In the genomic region with DNA sequence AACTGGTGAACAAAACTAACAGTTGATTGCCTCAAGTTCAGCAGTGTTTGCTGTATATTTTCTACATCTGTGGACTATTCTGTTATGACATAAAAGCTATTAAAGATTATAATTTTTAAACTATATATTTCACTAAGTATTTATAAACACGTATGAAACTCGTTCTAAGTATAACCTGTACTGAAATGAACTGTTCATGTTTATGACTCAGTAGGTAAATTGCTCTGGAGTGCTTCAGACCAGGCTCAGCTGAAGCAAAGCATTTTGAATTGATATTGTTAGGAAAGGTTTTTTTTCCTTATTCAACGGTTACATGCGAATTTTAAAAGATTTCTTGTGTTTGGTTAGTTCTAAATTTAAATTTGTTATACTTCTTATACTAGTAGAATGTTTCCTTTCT, we compare ENCODE assay signal across 26 cellular contexts.
DNase-seq lines count a peak whose midpoint lies in the region; ATAC-seq, FAIRE-seq and TF ChIP-seq lines count a peak whose summit lies in the region.
"Had no signal": no experiment of that assay in that cellular context is flagged by ENCODE, and none has a peak within 500 bp of the region (broad histone marks: within the 10 kb centered on the region; RNA-seq: fewer than 3 reads in every experiment).

No MANE protein-coding gene starts in this region.

- TF ChIP-seq CTCF in IMR-90 (conservative IDR thresholded peaks at IDR 0.05; ENCODE audit: low read depth, low read length) (no peak), foreskin keratinocyte (conservative IDR thresholded peaks at IDR 0.05) (no peak), psoas muscle (IDR thresholded peaks at IDR 0.05) (no peak), tibial nerve (IDR thresholded peaks at IDR 0.05) (no peak)

- no peak overlapping the region for H3K56ac ChIP-seq in IMR-90 (ENCODE audit: extremely low read depth, insufficient read depth, low read length)

- no TSS peak for BruUV-seq in IMR-90 (replicated peaks; lab: Mats Ljungman, UMichigan)

- H2AFZ ChIP-seq in IMR-90 (replicated peaks; ENCODE audit: low read length, poor library complexity): no peak overlapping the region

- no peak for TF ChIP-seq EP300 in tibial nerve (IDR thresholded peaks at IDR 0.05)

- ATAC-seq in IMR-90 (ENCODE audit: low read depth): no peak
- ATAC-seq in foreskin keratinocyte: no peak
- ATAC-seq in psoas muscle: peak in 3 of 4 donors; percentile 77 to 85 (median 85)
- ATAC-seq in GM19452 (IDR thresholded peaks at IDR 0.05; ENCODE audit: unreplicated experiment): no peak

- no peak overlapping the region for H3K18ac ChIP-seq in IMR-90 (ENCODE audit: low read depth, low read length)

- no peak overlapping the region for H2BK15ac ChIP-seq in IMR-90 (ENCODE audit: low read depth, low read length)

- no peak for FAIRE-seq in frontal cortex (lab: Jason Lieb, UNC)
- FAIRE-seq: urothelium cell line had no signal

- DNase-seq in ELR (ENCODE audit: low read depth) (peak; percentile 6), IMR-90 (peak; percentile 9), foreskin keratinocyte (peak in 1 of 2 donors; percentile 50), psoas muscle (no peak), H7 (no peak), frontal cortex (ENCODE audit: low spot score in 2 of 2) (no peak), tibial nerve (ENCODE audit: low spot score in 2 of 2) (no peak)
- DNase-seq: activated CD4-positive, alpha-beta T cell treated with anti-CD3 and anti-CD28 coated beads, Interleukin-2, amount 50 U/mL, for 1 hour; activated CD4-positive, CD25-positive, alpha-beta regulatory T cell; activated gamma-delta T cell; activated naive CD8-positive, alpha-beta T cell treated with anti-CD3 and anti-CD28 coated beads for 36 hours; activated T-cell treated with anti-CD3 and anti-CD28 coated beads, Interleukin-2, amount 50 U/mL, for 1 hour; AML-193; aorta; CD4-positive, CD25-positive, alpha-beta regulatory T cell; DMS79 treated with DMSO at 0.1 percent for 48 hours; HCEC 1CT; islet precursor cell; naive B cell; NCI-H146; NCI-H446 treated with DMSO at 0.1 percent for 48 hours; stimulated activated naive CD4-positive, alpha-beta T cell had no signal

- WGBS in IMR-90 (ENCODE audit: extremely low coverage in 2 of 2, insufficient read length in 1 of 2), 2 experiments: no CpG with 5 or more reads among the region's 4 CpGs
- WGBS in psoas muscle, 3 donors: 57 to 70% (median 59%) methylated on average over 4 of the region's 4 CpGs
- 67 to 68% methylated on average over 4 of the region's 4 CpGs for WGBS in tibial nerve, 2 donors

- no peak for TF ChIP-seq POLR2A in IMR-90 (IDR thresholded peaks at IDR 0.05; ENCODE audit: low read depth, low read length)
- no peak for TF ChIP-seq POLR2A in tibial nerve (IDR thresholded peaks at IDR 0.05)

- intact Hi-C loops in IMR-90 (cut with micrococcal nuclease): no loop called here
- intact Hi-C loops in psoas muscle (cut with DNase I): no loop called here

- CTCF ChIA-PET in IMR-90 (lab: Yijun Ruan, JAX): no interaction called here

- H4K20me1 ChIP-seq in IMR-90 (ENCODE audit: insufficient read depth, low read length): no peaks in the 10 kb centered on the region

- no peak overlapping the region for H2AK5ac ChIP-seq in IMR-90 (ENCODE audit: low read depth, low read length)

- POLR2A ChIA-PET in IMR-90 (lab: Charles Lee; ENCODE audit: unreplicated experiment): no interaction called here

- no peak overlapping the region for H3K9ac ChIP-seq in IMR-90 (ENCODE audit: low read depth, low read length)
- H3K9ac ChIP-seq: SK-N-SH had no signal

- no peak overlapping the region for H2AK9ac ChIP-seq in IMR-90 (replicated peaks; ENCODE audit: low read depth, low read length, poor library complexity)

- H3K9me3 ChIP-seq in IMR-90 (ENCODE audit: control insufficient read depth, insufficient read depth, low read length): no peaks in the 10 kb centered on the region
- no peaks in the 10 kb centered on the region for H3K9me3 ChIP-seq in psoas muscle
- H3K9me3 ChIP-seq in tibial nerve: no peaks in the 10 kb centered on the region
- H3K9me3 ChIP-seq: SK-N-SH, suprapubic skin had no signal

- in situ Hi-C loops in IMR-90 (cut with MboI; ENCODE audit: low sequenced_read_pairs): no loop called here

- no peak overlapping the region for H3K4ac ChIP-seq in IMR-90 (ENCODE audit: low read depth, low read length)

- H3K36me3 ChIP-seq in IMR-90 (ENCODE audit: control insufficient read depth, insufficient read depth, low read length) (no peaks in the 10 kb centered on the region), psoas muscle (ENCODE audit: insufficient read depth in 1 of 2, low read depth in 1 of 2) (no peaks in the 10 kb centered on the region), H7 (replicated peaks; ENCODE audit: control insufficient read depth, insufficient read depth, low read length) (no peaks in the 10 kb centered on the region), tibial nerve (no peaks in the 10 kb centered on the region)
- H3K36me3 ChIP-seq: suprapubic skin had no signal

- no peak overlapping the region for H4K5ac ChIP-seq in IMR-90 (ENCODE audit: low read depth, low read length)

- H2BK5ac ChIP-seq in IMR-90 (ENCODE audit: low read depth, low read length, poor library complexity, severe bottlenecking): no peak overlapping the region

- dilution Hi-C loops in IMR-90 (cut with HindIII; ENCODE audit: low sequenced_read_pairs, unreplicated experiment): no loop called here

- no peak overlapping the region for H3K4me2 ChIP-seq in IMR-90 (ENCODE audit: low read depth, low read length)
- H3K4me2 ChIP-seq: SK-N-SH had no signal

- H2BK20ac ChIP-seq in IMR-90 (ENCODE audit: low read depth, low read length): no peak overlapping the region

- no peak overlapping the region for H3K23ac ChIP-seq in IMR-90 (ENCODE audit: low read depth, low read length)

- no peaks in the 10 kb centered on the region for H3K9me1 ChIP-seq in IMR-90 (ENCODE audit: insufficient read depth, low read length)

- H3K4me3 ChIP-seq in IMR-90 (ENCODE audit: insufficient read depth, low read depth, low read length): no peak overlapping the region
- H3K4me3 ChIP-seq in psoas muscle: no peak overlapping the region
- H3K4me3 ChIP-seq in H7 (ENCODE audit: insufficient read depth, low read depth, low read length): no peak overlapping the region
- no peak overlapping the region for H3K4me3 ChIP-seq in tibial nerve
- H3K4me3 ChIP-seq: suprapubic skin had no signal

- H4K91ac ChIP-seq in IMR-90 (ENCODE audit: insufficient read depth, low read depth, low read length): no peak overlapping the region

- H3K14ac ChIP-seq in IMR-90 (replicated peaks; ENCODE audit: low read depth, low read length): no peak overlapping the region

- no peaks in the 10 kb centered on the region for H3K79me1 ChIP-seq in IMR-90 (ENCODE audit: low read depth in 1 of 2, low read length in 2 of 2)

- H2BK120ac ChIP-seq in IMR-90 (ENCODE audit: low read depth, low read length): no peak overlapping the region

- H4K8ac ChIP-seq in IMR-90 (ENCODE audit: low read depth in 2 of 2, low read length in 2 of 2): no peak overlapping the region

- TF ChIP-seq RAD21 in IMR-90 (IDR thresholded peaks at IDR 0.05; ENCODE audit: low read length): no peak

- H3K4me1 ChIP-seq in IMR-90 (ENCODE audit: control insufficient read depth, insufficient read depth, low read length): no peaks in the 10 kb centered on the region
- peaks cover 16% of the 10 kb centered on the region for H3K4me1 ChIP-seq in foreskin keratinocyte
- H3K4me1 ChIP-seq in psoas muscle: peaks cover 14% of the 10 kb centered on the region
- H3K4me1 ChIP-seq in tibial nerve: no peaks in the 10 kb centered on the region

- no peak overlapping the region for H3K27ac ChIP-seq in IMR-90 (ENCODE audit: insufficient read depth, low read length)
- peak overlapping the region; percentile 2 for H3K27ac ChIP-seq in foreskin keratinocyte
- no peak overlapping the region for H3K27ac ChIP-seq in psoas muscle
- no peak overlapping the region for H3K27ac ChIP-seq in tibial nerve
- H3K27ac ChIP-seq: suprapubic skin had no signal

- H3K27me3 ChIP-seq in IMR-90 (ENCODE audit: control insufficient read depth, insufficient read depth, low read length) (no peaks in the 10 kb centered on the region; the same call in 1 of the 2 replicates), foreskin keratinocyte (no peaks in the 10 kb centered on the region), psoas muscle (ENCODE audit: insufficient read depth in 3 of 3, low read length in 2 of 3) (no peaks in the 10 kb centered on the region), H7 (ENCODE audit: control insufficient read depth, insufficient read depth, low read length) (no peaks in the 10 kb centered on the region), tibial nerve (no peaks in the 10 kb centered on the region)
- H3K27me3 ChIP-seq: suprapubic skin had no signal

TF ChIP-seq in IMR-90, 13 proteins besides CTCF, POLR2A, EP300 and RAD21 (continues in another document):
- TF ChIP-seq, protein P1, sequence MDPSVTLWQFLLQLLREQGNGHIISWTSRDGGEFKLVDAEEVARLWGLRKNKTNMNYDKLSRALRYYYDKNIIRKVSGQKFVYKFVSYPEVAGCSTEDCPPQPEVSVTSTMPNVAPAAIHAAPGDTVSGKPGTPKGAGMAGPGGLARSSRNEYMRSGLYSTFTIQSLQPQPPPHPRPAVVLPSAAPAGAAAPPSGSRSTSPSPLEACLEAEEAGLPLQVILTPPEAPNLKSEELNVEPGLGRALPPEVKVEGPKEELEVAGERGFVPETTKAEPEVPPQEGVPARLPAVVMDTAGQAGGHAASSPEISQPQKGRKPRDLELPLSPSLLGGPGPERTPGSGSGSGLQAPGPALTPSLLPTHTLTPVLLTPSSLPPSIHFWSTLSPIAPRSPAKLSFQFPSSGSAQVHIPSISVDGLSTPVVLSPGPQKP (IDR thresholded peaks at IDR 0.05; ENCODE audit: borderline replicate concordance, low read depth, low read length): no peak
- TF ChIP-seq RCOR1 (IDR thresholded peaks at IDR 0.05; ENCODE audit: insufficient replicate concordance, low read length) (no peak), CEBPB (IDR thresholded peaks at IDR 0.05; ENCODE audit: low read depth, low read length) (no peak), NFE2L2 (IDR thresholded peaks at IDR 0.05; ENCODE audit: low read depth, low read length) (no peak), BHLHE40 (IDR thresholded peaks at IDR 0.05; ENCODE audit: low read depth, low read length) (no peak), CHD1 (IDR thresholded peaks at IDR 0.05; ENCODE audit: low read depth, low read length) (no peak), FOS (IDR thresholded peaks at IDR 0.05; ENCODE audit: low read depth, low read length) (no peak), RFX5 (IDR thresholded peaks at IDR 0.05; ENCODE audit: low read depth, low read length) (no peak), MAZ (IDR thresholded peaks at IDR 0.05; ENCODE audit: borderline replicate concordance, low read depth, low read length) (no peak)
- TF ChIP-seq, protein P2, sequence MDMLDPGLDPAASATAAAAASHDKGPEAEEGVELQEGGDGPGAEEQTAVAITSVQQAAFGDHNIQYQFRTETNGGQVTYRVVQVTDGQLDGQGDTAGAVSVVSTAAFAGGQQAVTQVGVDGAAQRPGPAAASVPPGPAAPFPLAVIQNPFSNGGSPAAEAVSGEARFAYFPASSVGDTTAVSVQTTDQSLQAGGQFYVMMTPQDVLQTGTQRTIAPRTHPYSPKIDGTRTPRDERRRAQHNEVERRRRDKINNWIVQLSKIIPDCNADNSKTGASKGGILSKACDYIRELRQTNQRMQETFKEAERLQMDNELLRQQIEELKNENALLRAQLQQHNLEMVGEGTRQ (IDR thresholded peaks at IDR 0.05; ENCODE audit: low read depth, low read length): no peak

Comparison
In these comparisons a context has a peak if more than half of its experiments do, and no peak if none do; other contexts are left out.
1. DNase-seq: peak in ELR (single experiment) and IMR-90 (single experiment); none in psoas muscle (0 of 2), H7 (single experiment), frontal cortex (0 of 2) and tibial nerve (0 of 2).
2. ATAC-seq: peak in psoas muscle (3 of 4); none in IMR-90 (single experiment), foreskin keratinocyte (single experiment) and GM19452 (single experiment).